13 cellular contexts compared by ENCODE assay signal in the genomic region with DNA sequence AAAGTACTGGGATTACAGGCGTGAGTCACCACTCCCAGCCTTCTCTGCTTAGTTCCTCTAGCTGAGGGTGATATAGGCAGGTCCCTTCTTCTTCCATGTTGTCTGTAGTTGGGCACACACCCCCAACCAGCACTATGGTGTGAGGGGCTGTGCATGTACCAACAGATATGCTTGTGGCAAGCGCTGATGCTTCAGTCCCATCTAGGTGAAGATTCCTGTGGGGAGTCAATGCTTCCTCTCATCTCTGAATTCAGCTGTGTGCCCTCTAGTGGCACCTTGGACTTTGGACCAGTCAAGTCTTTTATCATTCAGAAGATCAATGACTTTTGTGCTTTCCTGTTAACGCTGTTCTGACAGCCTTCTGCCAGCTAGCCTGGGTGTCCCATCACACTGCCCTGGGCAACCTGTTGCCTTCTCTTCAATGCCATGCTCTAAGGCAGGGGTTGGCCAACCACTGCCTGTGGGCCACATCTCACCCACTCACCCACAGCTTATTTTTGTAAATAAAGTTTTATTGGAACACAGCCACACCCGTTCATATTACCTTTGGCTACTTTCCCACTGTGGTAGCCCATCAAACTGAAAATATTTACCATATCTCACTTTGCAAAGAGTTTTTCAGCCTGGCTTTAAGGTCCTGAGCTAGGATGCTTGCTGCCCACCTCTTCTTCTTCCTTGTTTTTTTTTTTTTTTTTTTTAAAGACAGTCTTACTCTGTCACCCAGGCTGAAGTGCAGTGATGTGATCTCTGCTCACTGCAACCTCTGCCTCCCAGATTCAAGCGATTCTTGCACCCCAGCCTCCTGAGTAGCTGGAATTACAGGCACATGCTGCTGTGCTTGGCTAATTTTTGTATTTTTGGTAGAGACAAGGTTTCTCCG. TPM values are rescaled to one million over a fixed set of nuclear protein-coding genes. Genes with fewer than 3 reads are reported as not detected.
DNase-seq lines count a peak whose midpoint lies in the region; ATAC-seq and TF ChIP-seq lines count a peak whose summit lies in the region.
"Had no signal": no experiment of that assay in that cellular context is flagged by ENCODE, and none has a peak within 500 bp of the region (broad histone marks: within the 10 kb centered on the region; RNA-seq: fewer than 3 reads in every experiment).

No MANE protein-coding gene starts in this region.

- no peak overlapping the region for H3K4me3 ChIP-seq in choroid plexus epithelial cell (ENCODE audit: low read depth, low read length)
- H3K4me3 ChIP-seq: esophagus muscularis mucosa had no signal

- peak; percentile 20 for DNase-seq in NAMALWA (ENCODE audit: low spot score)
- DNase-seq in choroid plexus epithelial cell (ENCODE audit: low read depth): no peak
- DNase-seq in mucosa of gallbladder (ENCODE audit: low spot score): peak; percentile 56
- DNase-seq in KBM-7: no peak
- no peak for DNase-seq in T-helper 9 cell
- DNase-seq: activated CD4-positive, alpha-beta T cell treated with anti-CD3 and anti-CD28 coated beads for 48 hours; kidney glomerular epithelial cell; NCI-H345; occipital lobe had no signal

- TF ChIP-seq CTCF in GM12872 (IDR thresholded peaks at IDR 0.05; ENCODE audit: insufficient read depth, low read depth, low read length) (peak; percentile 23; the same call in 1 of the 3 replicates), choroid plexus epithelial cell (conservative IDR thresholded peaks at IDR 0.05; ENCODE audit: low read depth, low read length) (peak; percentile 47)

- in situ Hi-C loops in KBM-7 (cut with MboI; ENCODE audit: low pct_unique_long_range_greater_than_20kb, low sequenced_read_pairs): no loop called here

- ATAC-seq in HG02610 (IDR thresholded peaks at IDR 0.05; ENCODE audit: unreplicated experiment): no peak
- no peak for ATAC-seq in HG03432 (IDR thresholded peaks at IDR 0.05; ENCODE audit: unreplicated experiment)

RNA-seq across cellular contexts. Expression of gene NPAS2, which starts 51.0 kb away (rescaled TPM):
- 47.4 TPM for total RNA-seq in mucosa of gallbladder

Comparison
In these comparisons a context has a peak if more than half of its experiments do, and no peak if none do; other contexts are left out.
1. DNase-seq: peak in NAMALWA (single experiment) and mucosa of gallbladder (single experiment); none in choroid plexus epithelial cell (single experiment), KBM-7 (single experiment) and T-helper 9 cell (single experiment).